In genomic region chr18:23964282-23965238, GRCh38 we compare ENCODE assay signal across 10 cellular contexts. TPM values are rescaled to one million over a fixed set of nuclear protein-coding genes. Genes with fewer than 3 reads are reported as not detected.
DNase-seq lines count a peak whose midpoint lies in the region; ATAC-seq, FAIRE-seq and TF ChIP-seq lines count a peak whose summit lies in the region.
"Had no signal": no experiment of that assay in that cellular context is flagged by ENCODE, and none has a peak within 500 bp of the region (broad histone marks: within the 10 kb centered on the region; RNA-seq: fewer than 3 reads in every experiment).

No MANE protein-coding gene starts in this region.

- no peaks in the 10 kb centered on the region for H3K9me3 ChIP-seq in pancreas
- H3K9me3 ChIP-seq: upper lobe of left lung had no signal

- peaks cover 8 to 19% (median 13%) of the 10 kb centered on the region in 3 donors for H3K4me1 ChIP-seq in pancreas

- CTCF ChIA-PET in RWPE1 (lab: Yijun Ruan, JAX): interaction anchor here (0.8 kb wide), 1 partner anchor 155 kb away, joined by 3 read pairs; no protein-coding TSS in a partner anchor

- H3K36me3 ChIP-seq in pancreas: no peaks in the 10 kb centered on the region
- H3K36me3 ChIP-seq: upper lobe of left lung had no signal

- H3K27me3 Mint-ChIP-seq in activated naive CD4-positive, alpha-beta T cell treated with anti-CD3 and anti-CD28 coated beads, Interleukin-2, amount 50 U/mL, for 24 hours: no peaks in the 10 kb centered on the region

- peak overlapping the region; percentile 93 for H3K27ac Mint-ChIP-seq in activated naive CD4-positive, alpha-beta T cell treated with anti-CD3 and anti-CD28 coated beads, Interleukin-2, amount 50 U/mL, for 24 hours

- H3K4me3 Mint-ChIP-seq in activated naive CD4-positive, alpha-beta T cell treated with anti-CD3 and anti-CD28 coated beads, Interleukin-2, amount 50 U/mL, for 24 hours: peak overlapping the region; percentile 31

- no peak for TF ChIP-seq POLR2A in lower leg skin (IDR thresholded peaks at IDR 0.05)

- intact Hi-C loops in pancreas (cut with DNase I) (no loop called here), lower leg skin (cut with DNase I; ENCODE audit: low total_unique reads) (no loop called here)

- TF ChIP-seq CTCF in RWPE1 (conservative IDR thresholded peaks at IDR 0.05; ENCODE audit: low read depth) (peak; percentile 26), pancreas (IDR thresholded peaks at IDR 0.05) (no peak), lower leg skin (IDR thresholded peaks at IDR 0.05) (no peak)

- H3K36me3 Mint-ChIP-seq in activated naive CD4-positive, alpha-beta T cell treated with anti-CD3 and anti-CD28 coated beads, Interleukin-2, amount 50 U/mL, for 24 hours: no peaks in the 10 kb centered on the region

- H3K27ac ChIP-seq in RWPE1: peak overlapping the region; percentile 65
- peak overlapping the region; percentile 48 to 80 (median 64) for H3K27ac ChIP-seq in pancreas
- H3K27ac ChIP-seq: upper lobe of left lung had no signal

- no peaks in the 10 kb centered on the region for H3K9me3 Mint-ChIP-seq in activated naive CD4-positive, alpha-beta T cell treated with anti-CD3 and anti-CD28 coated beads, Interleukin-2, amount 50 U/mL, for 24 hours

- peak; percentile 7 for DNase-seq in ELR (ENCODE audit: low read depth)
- no peak for DNase-seq in RWPE1 (ENCODE audit: low spot score)
- peak in 1 of 6 donors; percentile 29 for DNase-seq in pancreas
- no peak for DNase-seq in cortex of kidney (lab: John Stamatoyannopoulos, UW)
- no peak for DNase-seq in RPMI8226
- no peak for DNase-seq in NCI-H2081 treated with DMSO at 0.1 percent for 48 hours (lab: John Stamatoyannopoulos, UW)
- no peak for DNase-seq in lower leg skin (ENCODE audit: low spot score in 2 of 2)
- DNase-seq: left ventricle myocardium superior had no signal

- POLR2A ChIA-PET in RWPE1 (lab: Yijun Ruan, JAX; ENCODE audit: low non-redundant PET): no interaction called here

- no peaks in the 10 kb centered on the region for H3K27me3 ChIP-seq in pancreas
- H3K27me3 ChIP-seq: upper lobe of left lung had no signal

- H3K4me3 ChIP-seq in pancreas (no peak overlapping the region), lower leg skin (ENCODE audit: low read depth, poor library complexity, severe bottlenecking) (no peak overlapping the region)
- H3K4me3 ChIP-seq: upper lobe of left lung had no signal

- peak; percentile 55 to 69 (median 66) for ATAC-seq in pancreas
- ATAC-seq: left ventricle myocardium superior had no signal

- WGBS in pancreas, 2 donors: 70 to 73% methylated on average over 10 to 11 of the region's 11 CpGs
- WGBS in lower leg skin, 2 donors: 66 to 69% methylated on average over 11 of the region's 11 CpGs

- peaks cover 55% of the 10 kb centered on the region for H3K4me1 Mint-ChIP-seq in activated naive CD4-positive, alpha-beta T cell treated with anti-CD3 and anti-CD28 coated beads, Interleukin-2, amount 50 U/mL, for 24 hours

- FAIRE-seq in pancreas (lab: Jason Lieb, UNC): no peak

RNA-seq across cellular contexts. Expression of gene TTC39C, which starts 50.0 kb away (rescaled TPM):
- 10 to 100 TPM; 10.1 to 18.2 (median 12.2) TPM for total RNA-seq in pancreas
- 10 to 100 TPM; 20.0 to 27.1 TPM for polyA plus RNA-seq in pancreas
- total RNA-seq in lower leg skin: 10 to 100 TPM; 66.6 to 96.7 (median 82.1) TPM
